In genomic region chr19:33556261-33556660, GRCh38 we compare ENCODE assay signal across 27 cellular contexts.
"Had no signal": no experiment of that assay in that cellular context is flagged by ENCODE, and none has a peak within 500 bp of the region (broad histone marks: within the 10 kb centered on the region; RNA-seq: fewer than 3 reads in every experiment).

No MANE protein-coding gene starts in this region.

- H3K4me1 Mint-ChIP-seq: neural crest cell; stimulated activated effector memory CD8-positive, alpha-beta T cell treated with anti-CD3 and anti-CD28 coated beads, Interleukin-12 subunit alpha, Interleukin-12 subunit beta, amount 100 ng/mL, for 72 hours had no signal

- ATAC-seq: heart right ventricle; mucosa of descending colon; naive thymus-derived CD4-positive, alpha-beta T cell; natural killer cell treated with Interleukin-12 subunit alpha and Interleukin-12 subunit beta and Interleukin-15 and Interleukin-18, amount 100 ng/mL, for 72 hours; right lobe of liver; stimulated activated effector memory CD8-positive, alpha-beta T cell treated with anti-CD3 and anti-CD28 coated beads, Interleukin-12 subunit alpha, Interleukin-12 subunit beta, amount 100 ng/mL, for 72 hours had no signal

- H3K4me1 ChIP-seq: heart right ventricle, left ventricle myocardium inferior, parathyroid adenoma, right atrium auricular region, right lobe of liver, spleen, tibial nerve, vagina had no signal

- H3K27me3 Mint-ChIP-seq: stimulated activated naive CD8-positive, alpha-beta T cell treated with anti-CD3 and anti-CD28 coated beads, Interleukin-15, Interleukin-2, amounts not matched to agents 100 ng/mL and 50 ng/mL, for 24 hours had no signal

- H2AFZ ChIP-seq: hepatocyte, parathyroid adenoma had no signal

- H3K4me3 Mint-ChIP-seq: naive thymus-derived CD4-positive, alpha-beta T cell; natural killer cell treated with Interleukin-12 subunit alpha and Interleukin-12 subunit beta and Interleukin-15 and Interleukin-18, amount 100 ng/mL, for 72 hours; neural crest cell; stimulated activated effector memory CD8-positive, alpha-beta T cell treated with anti-CD3 and anti-CD28 coated beads, Interleukin-12 subunit alpha, Interleukin-12 subunit beta, amount 100 ng/mL, for 72 hours; stimulated activated naive CD8-positive, alpha-beta T cell treated with anti-CD3 and anti-CD28 coated beads, Interleukin-15, Interleukin-2, amounts not matched to agents 100 ng/mL and 50 ng/mL, for 24 hours; type B pancreatic cell had no signal

- H3K27ac ChIP-seq: heart right ventricle, hepatocyte, left ventricle myocardium inferior, neutrophil, parathyroid adenoma, right atrium auricular region, right lobe of liver, spleen, tibial nerve, vagina had no signal

- H3K9ac ChIP-seq: parathyroid adenoma had no signal

- H3K9me3 ChIP-seq: heart right ventricle, left ventricle myocardium inferior, mucosa of descending colon, neutrophil, right atrium auricular region, right lobe of liver, spleen, tibial nerve, vagina had no signal

- H3K4me3 ChIP-seq: heart right ventricle, hepatocyte, left ventricle myocardium inferior, lung, mucosa of descending colon, right atrium auricular region, right lobe of liver, spleen, tibial nerve, vagina had no signal

- H3K9me3 Mint-ChIP-seq: natural killer cell treated with Interleukin-12 subunit alpha and Interleukin-12 subunit beta and Interleukin-15 and Interleukin-18, amount 100 ng/mL, for 72 hours; neural crest cell; stimulated activated effector memory CD8-positive, alpha-beta T cell treated with anti-CD3 and anti-CD28 coated beads, Interleukin-12 subunit alpha, Interleukin-12 subunit beta, amount 100 ng/mL, for 72 hours; stimulated activated naive CD8-positive, alpha-beta T cell treated with anti-CD3 and anti-CD28 coated beads, Interleukin-15, Interleukin-2, amounts not matched to agents 100 ng/mL and 50 ng/mL, for 24 hours; type B pancreatic cell had no signal

- H3K27me3 ChIP-seq: neutrophil, right atrium auricular region, right lobe of liver, tibial nerve, vagina had no signal

- H3K4me2 ChIP-seq: hepatocyte had no signal

- H3K79me2 ChIP-seq: hepatocyte, parathyroid adenoma had no signal

- H3K36me3 ChIP-seq: heart right ventricle, left ventricle myocardium inferior, neutrophil, right atrium auricular region, right lobe of liver, spleen, tibial nerve, vagina had no signal

- H3K27ac Mint-ChIP-seq: naive thymus-derived CD4-positive, alpha-beta T cell; natural killer cell treated with Interleukin-12 subunit alpha and Interleukin-12 subunit beta and Interleukin-15 and Interleukin-18, amount 100 ng/mL, for 72 hours; progenitor cell of endocrine pancreas; stimulated activated effector memory CD8-positive, alpha-beta T cell treated with anti-CD3 and anti-CD28 coated beads, Interleukin-12 subunit alpha, Interleukin-12 subunit beta, amount 100 ng/mL, for 72 hours; stimulated activated naive CD8-positive, alpha-beta T cell treated with anti-CD3 and anti-CD28 coated beads, Interleukin-15, Interleukin-2, amounts not matched to agents 100 ng/mL and 50 ng/mL, for 24 hours; type B pancreatic cell had no signal

- DNase-seq: heart right ventricle; islet precursor cell; left ventricle myocardium inferior; mesendoderm; midbrain; mucosa of descending colon; naive thymus-derived CD4-positive, alpha-beta T cell; occipital lobe; right lobe of liver; small intestine; stimulated activated CD4-positive, alpha-beta T cell treated with anti-CD3 and anti-CD28 coated beads, Interleukin-4, amount 100 ng/mL, for 24 hours; stimulated activated naive CD4-positive, alpha-beta T cell; substantia nigra had no signal
